24 cellular contexts compared by ENCODE assay signal in the genomic region with DNA sequence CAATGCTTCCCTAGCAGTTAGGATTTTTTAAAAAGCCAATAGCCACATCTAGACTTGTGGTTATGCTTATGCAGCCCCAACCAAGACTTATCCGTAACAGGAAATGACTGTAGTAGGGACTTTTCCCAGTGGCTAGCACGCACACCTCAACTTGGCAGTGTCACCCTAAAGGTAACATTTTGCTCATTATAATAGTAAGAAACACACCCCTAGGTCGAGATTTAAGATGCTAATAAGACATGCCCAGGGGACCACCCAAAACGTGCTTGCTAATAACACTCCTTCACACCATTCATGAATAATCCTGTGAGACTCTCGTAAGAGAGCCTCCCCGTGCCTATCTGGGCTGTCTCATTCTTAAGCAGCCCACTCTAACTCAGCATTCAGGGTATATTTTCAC.
DNase-seq lines count a peak whose midpoint lies in the region; ATAC-seq and TF ChIP-seq lines count a peak whose summit lies in the region.
"Had no signal": no experiment of that assay in that cellular context is flagged by ENCODE, and none has a peak within 500 bp of the region (broad histone marks: within the 10 kb centered on the region; RNA-seq: fewer than 3 reads in every experiment).

No MANE protein-coding gene starts in this region.

- DNase-seq in stimulated activated naive CD8-positive, alpha-beta T cell treated with anti-CD3 and anti-CD28 coated beads, Interleukin-15, amount 100 ng/mL, for 72 hours, result peak in 1 of 2 donors; percentile 11
- no peak for DNase-seq in stimulated activated naive CD8-positive, alpha-beta T cell treated with anti-CD3 and anti-CD28 coated beads, Interleukin-15, Interleukin-2, amounts not matched to agents 100 U/mL and 50 U/mL, for 24 hours
- peak; percentile 1 for DNase-seq in HCEC 1CT
- no peak for DNase-seq in stimulated activated effector memory CD8-positive, alpha-beta T cell treated with anti-CD3 and anti-CD28 coated beads, Interleukin-12 subunit alpha, Interleukin-12 subunit beta, amount 100 ng/mL, for 72 hours (ENCODE audit: low spot score in 2 of 2)
- DNase-seq in middle frontal gyrus (ENCODE audit: extremely low spot score, low spot score), result no peak
- no peak for DNase-seq in stomach
- DNase-seq: activated CD4-positive, alpha-beta T cell treated with anti-CD3 and anti-CD28 coated beads for 4 hours; activated naive CD4-positive, alpha-beta T cell treated with Interleukin-2 at 50 U/mL for 16 hours; anterior cingulate cortex; central memory CD4-positive, alpha-beta T cell; effector CD4-positive, alpha-beta T cell; gastrocnemius medialis; GF-D8; natural killer cell; NCI-H1417; NCI-H2171; NCI-H774; OCI-M1; pancreas; right lobe of liver; SHP77 had no signal

- no peak for TF ChIP-seq EP300 in stomach (IDR thresholded peaks at IDR 0.05)

- no peaks in the 10 kb centered on the region for H3K9me3 Mint-ChIP-seq in stimulated activated naive CD8-positive, alpha-beta T cell treated with anti-CD3 and anti-CD28 coated beads, Interleukin-15, amount 100 ng/mL, for 72 hours
- no peaks in the 10 kb centered on the region for H3K9me3 Mint-ChIP-seq in stimulated activated effector memory CD8-positive, alpha-beta T cell treated with anti-CD3 and anti-CD28 coated beads, Interleukin-12 subunit alpha, Interleukin-12 subunit beta, amount 100 ng/mL, for 72 hours

- no peak overlapping the region for H3K4me3 ChIP-seq in stomach
- H3K4me3 ChIP-seq: gastrocnemius medialis, pancreas, right lobe of liver had no signal

- no peak overlapping the region for H3K4me3 Mint-ChIP-seq in stimulated activated naive CD8-positive, alpha-beta T cell treated with anti-CD3 and anti-CD28 coated beads, Interleukin-15, amount 100 ng/mL, for 72 hours
- no peak overlapping the region for H3K4me3 Mint-ChIP-seq in stimulated activated effector memory CD8-positive, alpha-beta T cell treated with anti-CD3 and anti-CD28 coated beads, Interleukin-12 subunit alpha, Interleukin-12 subunit beta, amount 100 ng/mL, for 72 hours
- H3K4me3 Mint-ChIP-seq: natural killer cell had no signal

- peak; percentile 80 for ATAC-seq in stimulated activated naive CD8-positive, alpha-beta T cell treated with anti-CD3 and anti-CD28 coated beads, Interleukin-15, amount 100 ng/mL, for 72 hours
- no peak for ATAC-seq in stimulated activated naive CD8-positive, alpha-beta T cell treated with anti-CD3 and anti-CD28 coated beads, Interleukin-15, Interleukin-2, amounts not matched to agents 100 U/mL and 50 U/mL, for 24 hours
- ATAC-seq in HG03442 (IDR thresholded peaks at IDR 0.05; ENCODE audit: unreplicated experiment) (peak; percentile 92), HG02884 (IDR thresholded peaks at IDR 0.05; ENCODE audit: unreplicated experiment) (no peak)
- ATAC-seq in stimulated activated effector memory CD8-positive, alpha-beta T cell treated with anti-CD3 and anti-CD28 coated beads, Interleukin-12 subunit alpha, Interleukin-12 subunit beta, amount 100 ng/mL, for 72 hours, result peak; percentile 83
- ATAC-seq: gastrocnemius medialis, natural killer cell, pancreas, right lobe of liver had no signal

- no peaks in the 10 kb centered on the region for H3K4me1 Mint-ChIP-seq in stimulated activated naive CD8-positive, alpha-beta T cell treated with anti-CD3 and anti-CD28 coated beads, Interleukin-15, amount 100 ng/mL, for 72 hours
- H3K4me1 Mint-ChIP-seq in stimulated activated effector memory CD8-positive, alpha-beta T cell treated with anti-CD3 and anti-CD28 coated beads, Interleukin-12 subunit alpha, Interleukin-12 subunit beta, amount 100 ng/mL, for 72 hours, result no peaks in the 10 kb centered on the region
- H3K4me1 Mint-ChIP-seq: natural killer cell had no signal

- no peaks in the 10 kb centered on the region for H3K36me3 ChIP-seq in stomach
- H3K36me3 ChIP-seq: gastrocnemius medialis, pancreas, right lobe of liver had no signal

- TF ChIP-seq CTCF in stomach (IDR thresholded peaks at IDR 0.05), result no peak

- no peaks in the 10 kb centered on the region for H3K4me1 ChIP-seq in stomach
- H3K4me1 ChIP-seq: gastrocnemius medialis, pancreas, right lobe of liver had no signal

- peaks cover 0 to 34% (median 11%) of the 10 kb centered on the region in 4 donors for H3K9me3 ChIP-seq in stomach
- H3K9me3 ChIP-seq: gastrocnemius medialis, pancreas, right lobe of liver had no signal

- no peak overlapping the region for H3K27ac Mint-ChIP-seq in stimulated activated naive CD8-positive, alpha-beta T cell treated with anti-CD3 and anti-CD28 coated beads, Interleukin-15, amount 100 ng/mL, for 72 hours
- no peak overlapping the region for H3K27ac Mint-ChIP-seq in stimulated activated effector memory CD8-positive, alpha-beta T cell treated with anti-CD3 and anti-CD28 coated beads, Interleukin-12 subunit alpha, Interleukin-12 subunit beta, amount 100 ng/mL, for 72 hours
- H3K27ac Mint-ChIP-seq: natural killer cell had no signal

- H3K27me3 Mint-ChIP-seq in stimulated activated naive CD8-positive, alpha-beta T cell treated with anti-CD3 and anti-CD28 coated beads, Interleukin-15, amount 100 ng/mL, for 72 hours, result no peaks in the 10 kb centered on the region

- TF ChIP-seq POLR2A in stomach (IDR thresholded peaks at IDR 0.05), result no peak

- H3K27me3 ChIP-seq in stomach, result no peaks in the 10 kb centered on the region

- no peak overlapping the region for H3K27ac ChIP-seq in stomach
- H3K27ac ChIP-seq: C4-2B, gastrocnemius medialis, pancreas, right lobe of liver had no signal

- no peaks in the 10 kb centered on the region for H3K36me3 Mint-ChIP-seq in stimulated activated effector memory CD8-positive, alpha-beta T cell treated with anti-CD3 and anti-CD28 coated beads, Interleukin-12 subunit alpha, Interleukin-12 subunit beta, amount 100 ng/mL, for 72 hours
- H3K36me3 Mint-ChIP-seq: natural killer cell had no signal

- WGBS in stomach, 5 donors, result 42 to 70% (median 54%) methylated on average over 6 of the region's 6 CpGs

- intact Hi-C loops in stomach (cut with DNase I; ENCODE audit: low total_unique reads), result no loop called here

Comparison
In these comparisons a context has a peak if more than half of its experiments do, and no peak if none do; other contexts are left out.
1. ATAC-seq: peak in stimulated activated naive CD8-positive, alpha-beta T cell treated with anti-CD3 and anti-CD28 coated beads, Interleukin-15, amount 100 ng/mL, for 72 hours (single experiment), HG03442 (single experiment) and stimulated activated effector memory CD8-positive, alpha-beta T cell treated with anti-CD3 and anti-CD28 coated beads, Interleukin-12 subunit alpha, Interleukin-12 subunit beta, amount 100 ng/mL, for 72 hours (single experiment); none in stimulated activated naive CD8-positive, alpha-beta T cell treated with anti-CD3 and anti-CD28 coated beads, Interleukin-15, Interleukin-2, amounts not matched to agents 100 U/mL and 50 U/mL, for 24 hours (single experiment) and HG02884 (single experiment).